ENCODE assay signal across 22 cellular contexts in the genomic region with DNA sequence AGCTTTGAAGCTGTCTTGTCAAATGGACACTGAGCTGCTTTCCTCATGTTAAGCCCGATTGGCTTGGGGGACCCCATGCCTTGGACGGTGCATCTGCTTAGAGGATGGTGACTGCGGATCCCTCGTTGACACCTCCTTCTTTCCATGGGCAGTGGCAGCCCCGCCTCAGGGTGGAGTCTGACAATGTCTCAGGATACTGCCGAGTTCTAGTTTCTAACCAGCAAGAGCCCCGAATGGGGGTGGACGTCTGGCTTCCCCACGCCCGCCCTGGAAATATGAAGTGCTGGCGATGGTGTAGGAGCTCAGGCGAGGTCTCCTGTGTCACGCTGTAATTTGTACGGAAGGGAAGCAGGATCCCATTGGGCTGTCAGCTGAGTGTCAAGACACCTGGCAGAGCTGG.
"Had no signal": no experiment of that assay in that cellular context is flagged by ENCODE, and none has a peak within 500 bp of the region (broad histone marks: within the 10 kb centered on the region; RNA-seq: fewer than 3 reads in every experiment).

No MANE protein-coding gene starts in this region.

- H3K9me3 ChIP-seq: SK-N-SH had no signal

- H3K27ac ChIP-seq: KMS-11 had no signal

- H3K4me2 ChIP-seq: KMS-11, SK-N-SH had no signal

- ATAC-seq: HepG2, K562 had no signal

- H3K36me3 Mint-ChIP-seq: IgD-negative memory B cell had no signal

- DNase-seq: Kasumi-1, MM.1S, NCI-H1092 treated with DMSO at 0.1 percent for 48 hours, NCI-H1436, NCI-H187, NCI-H2029, NCI-H2081 treated with DMSO at 0.1 percent for 48 hours, NCI-H2171, NCI-H226, NCI-H446, NCI-H510A, NCI-H524 treated with DMSO at 0.1 percent for 48 hours, NCI-H69, NCI-H774, RPMI8226, SHP77, SK-N-SH had no signal

- H3K27ac Mint-ChIP-seq: IgD-negative memory B cell had no signal

- FAIRE-seq: HepG2, K562, RCC 7860 had no signal

- H3K9me2 ChIP-seq: SK-N-SH had no signal

- H3K4me3 ChIP-seq: K562 had no signal

- H3K9ac ChIP-seq: KMS-11, SK-N-SH had no signal
